8 cellular contexts compared by ENCODE assay signal in genomic region chr19:1355974-1356865, GRCh38. TPM values are rescaled to one million over a fixed set of nuclear protein-coding genes. Genes with fewer than 3 reads are reported as not detected.
A peak's percentile ranks its signal among the peaks of the same experiment; 100 is the strongest.
DNase-seq lines count a peak whose midpoint lies in the region; ATAC-seq and TF ChIP-seq lines count a peak whose summit lies in the region.

No MANE protein-coding gene starts in this region.

- DNase-seq in AG04450 (ENCODE audit: low read depth, low spot score) (no peak), Karpas-422 (no peak), chondrocyte (ENCODE audit: low spot score) (no peak), kidney tubule cell (ENCODE audit: low spot score) (no peak)
- no peak for DNase-seq in stimulated activated CD4-positive, alpha-beta T cell treated with anti-CD3 and anti-CD28 coated beads, Interleukin-4, amount 100 ng/mL, for 4 hours
- DNase-seq in activated CD4-positive, CD25-positive, alpha-beta regulatory T cell (lab: John Stamatoyannopoulos, UW) = no peak

- no peaks in the 10 kb centered on the region for H3K27me3 Mint-ChIP-seq in chondrocyte (ENCODE audit: low read depth)

- H3K27me3 ChIP-seq in AG04450 (ENCODE audit: control insufficient read depth, insufficient read depth, low read length) (no peaks in the 10 kb centered on the region), Karpas-422 (ENCODE audit: low read length) (no peaks in the 10 kb centered on the region), muscle layer of duodenum (ENCODE audit: low read depth, low read length) (no peaks in the 10 kb centered on the region)

- H3K79me2 ChIP-seq in Karpas-422 (ENCODE audit: low read length) = peaks cover 21% of the 10 kb centered on the region

- no peaks in the 10 kb centered on the region for H3K9me3 ChIP-seq in AG04450 (ENCODE audit: control insufficient read depth, insufficient read depth, low read length)
- H3K9me3 ChIP-seq in Karpas-422 (ENCODE audit: low read length) = no peaks in the 10 kb centered on the region
- no peaks in the 10 kb centered on the region for H3K9me3 ChIP-seq in muscle layer of duodenum (ENCODE audit: control insufficient read depth in 1 of 2, low read length in 2 of 2)

- peak overlapping the region; percentile 95 for H3K9ac ChIP-seq in Karpas-422 (ENCODE audit: low read length)

- no peak for ATAC-seq in GM19328 (IDR thresholded peaks at IDR 0.05; ENCODE audit: unreplicated experiment)

- peak overlapping the region; percentile 79 for H3K4me3 Mint-ChIP-seq in chondrocyte (ENCODE audit: unreplicated experiment)

- POLR2A ChIA-PET in AG04450 (lab: Yijun Ruan, JAX) = interaction anchor here (0.6 to 1.2 kb wide), 4 partner anchors 27 to 123 kb away, joined by 4 to 6 read pairs (median 4); partner anchors contain the start of gene CIRBP

- H3K4me1 Mint-ChIP-seq in chondrocyte (ENCODE audit: low read depth) = peaks cover 40% of the 10 kb centered on the region

- peak overlapping the region; percentile 87 for H3K4me3 ChIP-seq in AG04450 (ENCODE audit: low read depth, low read length)
- H3K4me3 ChIP-seq in Karpas-422 (ENCODE audit: low read length) = peak overlapping the region; percentile 91
- peak overlapping the region; percentile 51 to 84 for H3K4me3 ChIP-seq in muscle layer of duodenum (ENCODE audit: low read depth in 1 of 2, low read length in 2 of 2)

- peaks cover 6% of the 10 kb centered on the region for H3K36me3 ChIP-seq in Karpas-422 (ENCODE audit: insufficient read depth, low read length)
- peaks cover 15 to 25% of the 10 kb centered on the region in 2 donors for H3K36me3 ChIP-seq in muscle layer of duodenum (ENCODE audit: control insufficient read depth in 1 of 2, insufficient read depth in 2 of 2, low read length in 2 of 2)

- peaks cover 10% of the 10 kb centered on the region for H3K36me3 Mint-ChIP-seq in chondrocyte (ENCODE audit: low read depth)

- TF ChIP-seq CTCF in AG04450 (IDR thresholded peaks at IDR 0.05; ENCODE audit: low read depth, low read length) (no peak), chondrocyte (IDR thresholded peaks at IDR 0.05) (no peak)

- no peaks in the 10 kb centered on the region for H3K9me2 ChIP-seq in Karpas-422 (replicated peaks; ENCODE audit: insufficient read depth, low read length)

- no peak overlapping the region for H2AFZ ChIP-seq in Karpas-422 (ENCODE audit: low read length)

- H4K20me1 ChIP-seq in Karpas-422 (ENCODE audit: insufficient read depth, low read depth, low read length) = no peaks in the 10 kb centered on the region

- peak overlapping the region; percentile 58 for H3K27ac Mint-ChIP-seq in chondrocyte (ENCODE audit: unreplicated experiment)

- H3K4me2 ChIP-seq in Karpas-422 (ENCODE audit: low read depth, low read length, poor library complexity, severe bottlenecking) = peak overlapping the region; percentile 83

- peaks cover 19% of the 10 kb centered on the region for H3K4me1 ChIP-seq in Karpas-422 (ENCODE audit: low read length)
- H3K4me1 ChIP-seq in muscle layer of duodenum (ENCODE audit: control insufficient read depth in 1 of 2, insufficient read depth in 2 of 2, low read length in 2 of 2) = peaks cover 7 to 39% of the 10 kb centered on the region in 2 donors

- peak overlapping the region; percentile 31 for H3K27ac ChIP-seq in AG04450 (ENCODE audit: low read depth, low read length)
- H3K27ac ChIP-seq in Karpas-422 (ENCODE audit: low read length) = no peak overlapping the region
- no peak overlapping the region for H3K27ac ChIP-seq in muscle layer of duodenum (ENCODE audit: low read length)

- H3K9me3 Mint-ChIP-seq in chondrocyte (ENCODE audit: low read depth) = no peaks in the 10 kb centered on the region

- CTCF ChIA-PET in AG04450 (lab: Charles Lee) = no interaction called here

RNA-seq across cellular contexts. Expression of gene NDUFS7, which starts 27.5 kb away (rescaled TPM):
- 26.1 and 45.5 TPM in 2 replicates for polyA plus RNA-seq in AG04450 (2011; rRNA removed)
- polyA minus RNA-seq in AG04450 (2011; rRNA and poly(A)+ RNA removed) = 12.4 and 13.2 TPM in 2 replicates
- total RNA-seq in Karpas-422 (2014; rRNA removed; shearing (Covaris generic); ENCODE audit: low replicate concordance) = 98.1 and 129 TPM in 2 replicates
- 57.3 to 66.1 TPM (median 57.8 TPM) in 3 replicates for total RNA-seq in chondrocyte

RNA-seq across cellular contexts. Expression of gene GAMT, which starts 45.1 kb away (rescaled TPM):
- 26.9 and 39.8 TPM in 2 replicates for polyA plus RNA-seq in AG04450 (2011; rRNA removed)
- 26.7 and 36.1 TPM in 2 replicates for polyA minus RNA-seq in AG04450 (2011; rRNA and poly(A)+ RNA removed)
- total RNA-seq in Karpas-422 (2014; rRNA removed; shearing (Covaris generic); ENCODE audit: low replicate concordance) = 63.7 and 144 TPM in 2 replicates
- 30.1 to 34.3 TPM (median 32.5 TPM) in 3 replicates for total RNA-seq in chondrocyte

RNA-seq across cellular contexts. Expression of gene DAZAP1, which starts 51.2 kb away (rescaled TPM):
- polyA plus RNA-seq in AG04450 (2011; rRNA removed) = 45.8 and 52.8 TPM in 2 replicates
- 33.6 and 42.3 TPM in 2 replicates for polyA minus RNA-seq in AG04450 (2011; rRNA and poly(A)+ RNA removed)
- 110 and 244 TPM in 2 replicates for total RNA-seq in Karpas-422 (2014; rRNA removed; shearing (Covaris generic); ENCODE audit: low replicate concordance)
- total RNA-seq in chondrocyte = 81.1 to 88.0 TPM (median 82.5 TPM) in 3 replicates
